ENCODE assay signal across 14 cellular contexts in genomic region chr15:101148881-101149664, GRCh38.
DNase-seq lines count a peak whose midpoint lies in the region; ATAC-seq and TF ChIP-seq lines count a peak whose summit lies in the region.
"Had no signal": no experiment of that assay in that cellular context is flagged by ENCODE, and none has a peak within 500 bp of the region (broad histone marks: within the 10 kb centered on the region; RNA-seq: fewer than 3 reads in every experiment).

No MANE protein-coding gene starts in this region.

- no peaks in the 10 kb centered on the region for H3K9me3 ChIP-seq in right cardiac atrium (ENCODE audit: control insufficient read depth, low read length)
- no peaks in the 10 kb centered on the region for H3K9me3 ChIP-seq in upper lobe of right lung
- no peaks in the 10 kb centered on the region for H3K9me3 ChIP-seq in mammary epithelial cell (replicated peaks; ENCODE audit: insufficient read depth, low read length)
- H3K9me3 ChIP-seq: testis had no signal

- H3K4me1 ChIP-seq in right cardiac atrium (ENCODE audit: control insufficient read depth, insufficient read depth, low read length), result peaks cover 8% of the 10 kb centered on the region
- H3K4me1 ChIP-seq in upper lobe of right lung, result no peaks in the 10 kb centered on the region
- no peaks in the 10 kb centered on the region for H3K4me1 ChIP-seq in mammary epithelial cell (ENCODE audit: insufficient read depth, low read length)

- H3K4me3 ChIP-seq in right cardiac atrium (ENCODE audit: low read length), result no peak overlapping the region
- no peak overlapping the region for H3K4me3 ChIP-seq in upper lobe of right lung
- H3K4me3 ChIP-seq in mammary epithelial cell (replicated peaks in 1 of 3; ENCODE audit: insufficient read depth in 1 of 3, low read depth in 2 of 3, low read length in 3 of 3), result no peak overlapping the region
- H3K4me3 ChIP-seq: skin epidermis, testis had no signal

- H3K27me3 ChIP-seq in right cardiac atrium (ENCODE audit: control insufficient read depth, insufficient read depth) (no peaks in the 10 kb centered on the region), upper lobe of right lung (no peaks in the 10 kb centered on the region), mammary epithelial cell (ENCODE audit: insufficient read depth, low read length) (no peaks in the 10 kb centered on the region)
- H3K27me3 ChIP-seq: testis had no signal

- WGBS in right cardiac atrium, result 44% methylated on average over 13 of the region's 13 CpGs
- WGBS in mammary epithelial cell (ENCODE audit: low coverage, missing lambda C conversion rate), result 92% methylated on average over 8 of the region's 13 CpGs

- H3K4me1 Mint-ChIP-seq in activated CD4-positive, alpha-beta T cell treated with anti-CD3 and anti-CD28 coated beads, Interleukin-2, amount 10 ng/mL, durations not matched to agents 7 days and 5 days, result peaks cover 28% of the 10 kb centered on the region

- peak overlapping the region; percentile 57 for H3K27ac Mint-ChIP-seq in activated CD4-positive, alpha-beta T cell treated with anti-CD3 and anti-CD28 coated beads, Interleukin-2, amount 10 ng/mL, durations not matched to agents 7 days and 5 days

- H3K4me2 ChIP-seq in mammary epithelial cell (ENCODE audit: insufficient read depth, low read depth, low read length), result no peak overlapping the region

- no TSS peak for BruUV-seq in mammary epithelial cell (replicated peaks; lab: Mats Ljungman, UMichigan)

- no peaks in the 10 kb centered on the region for H3K36me3 Mint-ChIP-seq in activated CD4-positive, alpha-beta T cell treated with anti-CD3 and anti-CD28 coated beads, Interleukin-2, amount 10 ng/mL, durations not matched to agents 7 days and 5 days (ENCODE audit: low read depth)

- CTCF ChIA-PET in activated CD4-positive, alpha-beta T cell treated with anti-CD3 and anti-CD28 coated beads, Interleukin-2, amount 10 ng/mL, durations not matched to agents 7 days and 5 days (lab: Charles Lee), result interaction anchor here (1.2 to 3.5 kb wide), 4 partner anchors 9 to 68 kb away, joined by 5 to 26 read pairs (median 10); no protein-coding TSS in a partner anchor
- CTCF ChIA-PET in mammary epithelial cell (lab: Charles Lee; ENCODE audit: low non-redundant PET), result no interaction called here

- no peak overlapping the region for H3K9ac ChIP-seq in mammary epithelial cell (ENCODE audit: insufficient read depth, low read length)

- H3K27ac ChIP-seq in VCaP, result peak overlapping the region; percentile 33; the same call in 1 of the 2 replicates
- no peak overlapping the region for H3K27ac ChIP-seq in right cardiac atrium (ENCODE audit: low read length)
- H3K27ac ChIP-seq in upper lobe of right lung, result no peak overlapping the region
- no peak overlapping the region for H3K27ac ChIP-seq in mammary epithelial cell (ENCODE audit: insufficient read depth, low read depth, low read length)
- H3K27ac ChIP-seq: 22Rv1, skin epidermis, testis had no signal

- intact Hi-C loops in right cardiac atrium (cut with DNase I), result no loop called here
- intact Hi-C loops in upper lobe of right lung (cut with DNase I), result no loop called here
- intact Hi-C loops in mammary epithelial cell (cut with micrococcal nuclease), result no loop called here

- no peak for TF ChIP-seq CTCF in VCaP (conservative IDR thresholded peaks at IDR 0.05)
- no peak for TF ChIP-seq CTCF in upper lobe of right lung (IDR thresholded peaks at IDR 0.05)
- no peak for TF ChIP-seq CTCF in mammary epithelial cell (conservative IDR thresholded peaks at IDR 0.05 in 1 of 2, IDR thresholded peaks at IDR 0.05 in 1 of 2; ENCODE audit: extremely low read depth in 1 of 2, insufficient read depth in 1 of 2, low read depth in 1 of 2, low read length in 2 of 2)

- in situ Hi-C loops in mammary epithelial cell (cut with MboI; ENCODE audit: low sequenced_read_pairs in 2 of 2), result no loop called here

- H3K36me3 ChIP-seq in upper lobe of right lung (no peaks in the 10 kb centered on the region), mammary epithelial cell (ENCODE audit: insufficient read depth, low read length) (no peaks in the 10 kb centered on the region)

- no peaks in the 10 kb centered on the region for H3K79me2 ChIP-seq in mammary epithelial cell (ENCODE audit: insufficient read depth, low read length)

- H3K27me3 Mint-ChIP-seq in activated CD4-positive, alpha-beta T cell treated with anti-CD3 and anti-CD28 coated beads, Interleukin-2, amount 10 ng/mL, durations not matched to agents 7 days and 5 days, result no peaks in the 10 kb centered on the region

- H3K4me3 Mint-ChIP-seq in activated CD4-positive, alpha-beta T cell treated with anti-CD3 and anti-CD28 coated beads, Interleukin-2, amount 10 ng/mL, durations not matched to agents 7 days and 5 days, result no peak overlapping the region
- H3K4me3 Mint-ChIP-seq: CD8-positive, alpha-beta memory T cell had no signal

- no peak overlapping the region for H2AFZ ChIP-seq in mammary epithelial cell (ENCODE audit: low read depth, low read length)

- ATAC-seq in right cardiac atrium (peak; percentile 85 to 91), upper lobe of right lung (peak; percentile 5), GM21515 (IDR thresholded peaks at IDR 0.05; ENCODE audit: unreplicated experiment) (no peak)

- POLR2A ChIA-PET in activated CD4-positive, alpha-beta T cell treated with anti-CD3 and anti-CD28 coated beads, Interleukin-2, amount 10 ng/mL, durations not matched to agents 7 days and 5 days (lab: Charles Lee), result no interaction called here

- no peaks in the 10 kb centered on the region for H4K20me1 ChIP-seq in mammary epithelial cell (ENCODE audit: insufficient read depth, low read length)

- dilution Hi-C loops in mammary epithelial cell (cut with HindIII; ENCODE audit: low sequenced_read_pairs), result no loop called here

- H3K9me3 Mint-ChIP-seq in activated CD4-positive, alpha-beta T cell treated with anti-CD3 and anti-CD28 coated beads, Interleukin-2, amount 10 ng/mL, durations not matched to agents 7 days and 5 days, result peaks cover 4% of the 10 kb centered on the region
- H3K9me3 Mint-ChIP-seq: CD8-positive, alpha-beta memory T cell had no signal

- no peak for DNase-seq in activated CD4-positive, alpha-beta T cell treated with anti-CD3 and anti-CD28 coated beads, Interleukin-2, amount 10 ng/mL, durations not matched to agents 7 days and 5 days
- no peak for DNase-seq in activated CD4-positive, alpha-beta T cell treated with anti-CD3 and anti-CD28 coated beads for 1 hour
- peak in 2 of 3 donors; percentile 52 to 76 for DNase-seq in right cardiac atrium
- DNase-seq in upper lobe of right lung, result no peak
- DNase-seq in mammary epithelial cell, result no peak
- no peak for DNase-seq in NCI-H1694 treated with DMSO at 0.1 percent for 48 hours (lab: John Stamatoyannopoulos, UW)
- DNase-seq: activated CD4-positive, alpha-beta T cell treated with anti-CD3 and anti-CD28 coated beads for 48 hours; effector CD4-positive, alpha-beta T cell; testis had no signal

Comparison
In these comparisons a context has a peak if more than half of its experiments do, and no peak if none do; other contexts are left out.
1. DNase-seq: peak in right cardiac atrium (2 of 3); none in activated CD4-positive, alpha-beta T cell treated with anti-CD3 and anti-CD28 coated beads, Interleukin-2, amount 10 ng/mL, durations not matched to agents 7 days and 5 days (single experiment), activated CD4-positive, alpha-beta T cell treated with anti-CD3 and anti-CD28 coated beads for 1 hour (single experiment), upper lobe of right lung (single experiment), mammary epithelial cell (single experiment) and NCI-H1694 treated with DMSO at 0.1 percent for 48 hours (single experiment).